ENCODE assay signal across 12 cellular contexts in the genomic region with DNA sequence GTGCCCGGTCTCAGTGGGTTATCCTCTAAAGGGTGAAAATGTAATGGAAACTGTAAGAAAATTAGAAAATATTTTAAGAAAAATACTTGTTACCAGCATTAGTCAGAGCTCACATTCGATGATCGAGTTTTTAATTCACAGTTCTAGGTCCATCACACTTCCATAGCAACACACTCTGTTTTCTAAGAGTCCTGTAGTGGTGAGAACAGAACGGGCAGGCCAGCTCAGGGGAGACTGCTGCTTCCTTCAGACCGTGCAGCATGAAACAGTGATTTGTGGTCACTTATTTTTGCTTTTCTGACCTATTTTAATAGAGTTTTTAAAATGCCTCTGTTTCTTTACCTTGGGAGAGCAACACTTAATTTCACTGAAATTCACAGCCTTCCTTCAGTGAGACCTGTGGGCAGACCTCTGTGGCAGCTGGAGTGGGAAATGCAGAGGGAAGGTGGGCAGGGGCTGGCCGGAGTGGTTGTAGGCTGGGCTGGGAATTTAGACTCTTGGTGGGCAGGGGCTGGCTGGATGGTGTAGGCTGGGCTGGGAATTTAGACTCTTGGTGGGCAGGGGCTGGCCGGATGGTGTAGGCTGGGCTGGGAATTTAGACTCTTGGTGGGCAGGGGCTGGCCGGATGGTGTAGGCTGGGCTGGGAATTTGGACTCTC. TPM values are rescaled to one million over a fixed set of nuclear protein-coding genes. Genes with fewer than 3 reads are reported as not detected.
A peak's percentile ranks its signal among the peaks of the same experiment; 100 is the strongest.
DNase-seq lines count a peak whose midpoint lies in the region; FAIRE-seq and TF ChIP-seq lines count a peak whose summit lies in the region.
"Had no signal": no experiment of that assay in that cellular context is flagged by ENCODE, and none has a peak within 500 bp of the region (broad histone marks: within the 10 kb centered on the region; RNA-seq: fewer than 3 reads in every experiment).

No MANE protein-coding gene starts in this region.

- H4K20me1 ChIP-seq in H9 (ENCODE audit: control insufficient read depth, insufficient read depth, insufficient read length) (no peaks in the 10 kb centered on the region), Karpas-422 (ENCODE audit: insufficient read depth, low read depth, low read length) (peaks cover 10% of the 10 kb centered on the region)

- no peak overlapping the region for H2BK120ac ChIP-seq in H9 (ENCODE audit: low read depth, low read length, poor library complexity, severe bottlenecking)

- no peak overlapping the region for H3K4ac ChIP-seq in H9 (ENCODE audit: low read depth, low read length)

- H3T11ph ChIP-seq in H9 (ENCODE audit: low read length): no peak overlapping the region

- POLR2A ChIA-PET in A673 (lab: Charles Lee; ENCODE audit: low non-redundant PET): no interaction called here

- DNase-seq in H9 (no peak), glutamatergic neuron (no peak), GM12891 (ENCODE audit: insufficient read length, low spot score) (no peak), A673 (ENCODE audit: low spot score) (no peak), Karpas-422 (no peak), adrenal gland (no peak)
- no peak for DNase-seq in activated naive CD8-positive, alpha-beta T cell treated with anti-CD3 and anti-CD28 coated beads for 36 hours
- DNase-seq: erythroblast; NCI-H510A; stimulated activated CD4-positive, alpha-beta T cell treated with anti-CD3 and anti-CD28 coated beads, Interleukin-4, amount 100 ng/mL, for 1 hour had no signal

- BruUV-seq in A673 (replicated peaks; lab: Mats Ljungman, UMichigan): no TSS peak

- H3K4me2 ChIP-seq in H9 (ENCODE audit: insufficient read depth, insufficient read length, low read length): no peak overlapping the region
- no peak overlapping the region for H3K4me2 ChIP-seq in Karpas-422 (ENCODE audit: low read depth, low read length, poor library complexity, severe bottlenecking)

- WGBS in H9 (ENCODE audit: extremely low coverage, insufficient read length, low lambda C conversion rate): no CpG with 5 or more reads among the region's 8 CpGs
- WGBS in adrenal gland, 4 donors: 80 to 83% (median 82%) methylated on average over 8 of the region's 8 CpGs

- H2BK5ac ChIP-seq in H9 (ENCODE audit: insufficient read length, low read length): no peak overlapping the region

- H3K36me3 ChIP-seq in A673 (ENCODE audit: insufficient read depth, low read length, poor library complexity, severe bottlenecking): peaks cover 6% of the 10 kb centered on the region
- H3K36me3 ChIP-seq in Karpas-422 (ENCODE audit: insufficient read depth, low read length): no peaks in the 10 kb centered on the region
- peaks cover 0 to 7% of the 10 kb centered on the region in 2 donors for H3K36me3 ChIP-seq in adrenal gland (replicated peaks in 1 of 2)

- H3K36me3 Mint-ChIP-seq in H9 (ENCODE audit: insufficient read depth in 1 of 3, low read depth in 3 of 3): peaks cover 16 to 44% (median 31%) of the 10 kb centered on the region in 3 experiments
- peaks cover 20% of the 10 kb centered on the region for H3K36me3 Mint-ChIP-seq in activated naive CD8-positive, alpha-beta T cell treated with anti-CD3 and anti-CD28 coated beads for 36 hours
- no peaks in the 10 kb centered on the region for H3K36me3 Mint-ChIP-seq in glutamatergic neuron (ENCODE audit: unreplicated experiment)

- TF ChIP-seq CTCF in H9 (conservative IDR thresholded peaks at IDR 0.05) (no peak), glutamatergic neuron (IDR thresholded peaks at IDR 0.05; ENCODE audit: partially characterized antibody, unreplicated experiment) (no peak), A673 (conservative IDR thresholded peaks at IDR 0.05; ENCODE audit: low read depth, low read length) (no peak), adrenal gland (IDR thresholded peaks at IDR 0.05) (no peak)

- H3K27me3 ChIP-seq in H9 (ENCODE audit: insufficient read depth, low read length): no peaks in the 10 kb centered on the region
- H3K27me3 ChIP-seq in A673 (replicated peaks; ENCODE audit: insufficient read depth, low read depth, low read length, poor library complexity): no peaks in the 10 kb centered on the region
- H3K27me3 ChIP-seq in Karpas-422 (ENCODE audit: low read length): no peaks in the 10 kb centered on the region
- H3K27me3 ChIP-seq in adrenal gland: no peaks in the 10 kb centered on the region

- intact Hi-C loops in A673 (cut with micrococcal nuclease; ENCODE audit: unreplicated experiment) (no loop called here), adrenal gland (cut with DNase I) (loop anchor here in 1 of 2 donors (5.0 kb wide), 1 partner anchor 34 kb away; no protein-coding TSS in a partner anchor)

- no peak overlapping the region for H2AK5ac ChIP-seq in H9 (ENCODE audit: insufficient read length, low read length)

- H3K27ac ChIP-seq in H9 (ENCODE audit: insufficient read length, low read depth, low read length) (no peak overlapping the region), skin epidermis (peak overlapping the region in 16 of 21 experiments; percentile 46 to 92 (median 82)), A673 (ENCODE audit: low read depth, low read length, poor library complexity, severe bottlenecking) (no peak overlapping the region), Karpas-422 (ENCODE audit: low read length) (no peak overlapping the region), adrenal gland (peak overlapping the region in 2 of 5 donors; percentile 32 to 36)

- H3K27ac Mint-ChIP-seq in H9 (peak overlapping the region in 2 of 3 experiments; percentile 45 to 63; a peak in 1 of 7 replicates), glutamatergic neuron (ENCODE audit: unreplicated experiment) (peak overlapping the region; percentile 86)
- peak overlapping the region; percentile 98 for H3K27ac Mint-ChIP-seq in activated naive CD8-positive, alpha-beta T cell treated with anti-CD3 and anti-CD28 coated beads for 36 hours

- H3K9me3 Mint-ChIP-seq in H9: no peaks in the 10 kb centered on the region
- H3K9me3 Mint-ChIP-seq in activated naive CD8-positive, alpha-beta T cell treated with anti-CD3 and anti-CD28 coated beads for 36 hours: no peaks in the 10 kb centered on the region
- peaks cover 17% of the 10 kb centered on the region for H3K9me3 Mint-ChIP-seq in glutamatergic neuron (ENCODE audit: unreplicated experiment)
- H3K9me3 Mint-ChIP-seq: CD8-positive, alpha-beta memory T cell had no signal

- H3K4me1 ChIP-seq in H9 (ENCODE audit: insufficient read depth, low read length) (peaks cover 12% of the 10 kb centered on the region), A673 (ENCODE audit: insufficient read depth, low read length, poor library complexity, severe bottlenecking) (peaks cover 35% of the 10 kb centered on the region), Karpas-422 (ENCODE audit: low read length) (peaks cover 37% of the 10 kb centered on the region), adrenal gland (replicated peaks in 1 of 2) (peaks cover 17 to 48% of the 10 kb centered on the region in 2 donors)

- H3K56ac ChIP-seq in H9 (ENCODE audit: insufficient read length, low read depth, low read length): no peak overlapping the region

- no peak for TF ChIP-seq POLR2A in GM12891 (IDR thresholded peaks at IDR 0.05; ENCODE audit: low read depth, low read length)
- no peak for TF ChIP-seq POLR2A in adrenal gland (IDR thresholded peaks at IDR 0.05)

- H4K8ac ChIP-seq in H9 (replicated peaks; ENCODE audit: insufficient read length, low read depth, low read length): no peak overlapping the region

- no peaks in the 10 kb centered on the region for H3K9me2 ChIP-seq in Karpas-422 (replicated peaks; ENCODE audit: insufficient read depth, low read length)

- H3K79me2 ChIP-seq in H9 (ENCODE audit: insufficient read depth, low read length) (peaks cover 56% of the 10 kb centered on the region; the same call in 1 of the 2 replicates), Karpas-422 (ENCODE audit: low read length) (peaks cover 80% of the 10 kb centered on the region)

- no peak overlapping the region for H3K14ac ChIP-seq in H9 (ENCODE audit: insufficient read depth, low read length)

- peaks cover 10% of the 10 kb centered on the region for H3K79me1 ChIP-seq in H9 (ENCODE audit: insufficient read depth, low read depth, low read length, poor library complexity, severe bottlenecking)

- H2AFZ ChIP-seq in H9 (ENCODE audit: low read length) (no peak overlapping the region), Karpas-422 (ENCODE audit: low read length) (no peak overlapping the region)

- H2BK20ac ChIP-seq in H9 (ENCODE audit: low read depth, low read length, poor library complexity, severe bottlenecking): no peak overlapping the region

- H3K18ac ChIP-seq in H9 (ENCODE audit: insufficient read length, low read depth, low read length): no peak overlapping the region

- H3K23me2 ChIP-seq in H9 (ENCODE audit: insufficient read length, low read depth, low read length, poor library complexity, severe bottlenecking): peaks cover 3% of the 10 kb centered on the region

- CTCF ChIA-PET in A673 (lab: Charles Lee): interaction anchor here (0.7 kb wide), 1 partner anchor 19 kb away, joined by 5 read pairs; no protein-coding TSS in a partner anchor

- H4K5ac ChIP-seq in H9 (ENCODE audit: insufficient read length, low read depth, low read length): no peak overlapping the region

- H3K9me3 ChIP-seq in H9 (ENCODE audit: control insufficient read depth, low read depth, low read length) (no peaks in the 10 kb centered on the region), A673 (ENCODE audit: low read depth, low read length, poor library complexity, severe bottlenecking) (no peaks in the 10 kb centered on the region), Karpas-422 (ENCODE audit: low read length) (no peaks in the 10 kb centered on the region), adrenal gland (replicated peaks in 1 of 3) (no peaks in the 10 kb centered on the region)

- no peak overlapping the region for H3K4me3 ChIP-seq in skin epidermis
- H3K4me3 ChIP-seq in A673 (ENCODE audit: low read depth, low read length, poor library complexity, severe bottlenecking): no peak overlapping the region
- H3K4me3 ChIP-seq in Karpas-422 (ENCODE audit: low read length): no peak overlapping the region
- no peak overlapping the region for H3K4me3 ChIP-seq in adrenal gland

- H3K4me1 Mint-ChIP-seq in H9: peaks cover 40% of the 10 kb centered on the region in 2 experiments
- H3K4me1 Mint-ChIP-seq in activated naive CD8-positive, alpha-beta T cell treated with anti-CD3 and anti-CD28 coated beads for 36 hours: peaks cover 56% of the 10 kb centered on the region
- peaks cover 83% of the 10 kb centered on the region for H3K4me1 Mint-ChIP-seq in glutamatergic neuron (ENCODE audit: low read depth, unreplicated experiment)

- FAIRE-seq in GM12891 (lab: Jason Lieb, UNC): no peak

- H3K4me3 Mint-ChIP-seq in H9 (no peak overlapping the region), glutamatergic neuron (ENCODE audit: unreplicated experiment) (peak overlapping the region; percentile 52)
- no peak overlapping the region for H3K4me3 Mint-ChIP-seq in activated naive CD8-positive, alpha-beta T cell treated with anti-CD3 and anti-CD28 coated beads for 36 hours

- H3K23ac ChIP-seq in H9 (ENCODE audit: insufficient read length, low read depth, low read length): no peak overlapping the region

- no peak overlapping the region for H2BK15ac ChIP-seq in H9 (ENCODE audit: low read depth, low read length)

- no peak overlapping the region for H4K91ac ChIP-seq in H9 (ENCODE audit: insufficient read length, low read depth, low read length)

- H3K27me3 Mint-ChIP-seq in H9 (ENCODE audit: low read depth) (no peaks in the 10 kb centered on the region), glutamatergic neuron (ENCODE audit: unreplicated experiment) (peaks cover 13% of the 10 kb centered on the region)
- H3K27me3 Mint-ChIP-seq in activated naive CD8-positive, alpha-beta T cell treated with anti-CD3 and anti-CD28 coated beads for 36 hours: no peaks in the 10 kb centered on the region
- H3K27me3 Mint-ChIP-seq: CD8-positive, alpha-beta memory T cell had no signal

- H2BK12ac ChIP-seq in H9 (ENCODE audit: insufficient read length, low read depth, low read length): no peak overlapping the region

- H3K9ac ChIP-seq in H9 (ENCODE audit: extremely low read depth, insufficient read length, low read length) (no peak overlapping the region), Karpas-422 (ENCODE audit: low read length) (no peak overlapping the region)

RNA-seq across cellular contexts. Expression of a gene that starts 1.5 kb away (rescaled TPM):
- total RNA-seq in H9 (2021) (105 and 118 TPM in 2 replicates), glutamatergic neuron (ENCODE audit: unreplicated experiment) (879 TPM), A673 (2021) (189 and 203 TPM in 2 replicates), adrenal gland (100 to 1,000 TPM in 4 of 8 donors, 10 to 100 TPM in 4; 79.1 to 122 (median 99.9) TPM)
- total RNA-seq in activated naive CD8-positive, alpha-beta T cell treated with anti-CD3 and anti-CD28 coated beads for 36 hours: 10 to 100 TPM; 50.1 to 53.4 TPM
- 60.4 TPM for polyA plus RNA-seq in GM12891 (2012; ENCODE audit: low read depth, missing spikeins)
- total RNA-seq in Karpas-422 (2014; rRNA removed; shearing (Covaris generic); ENCODE audit: low replicate concordance): 39.6 and 62.1 TPM in 2 replicates
- polyA plus RNA-seq in adrenal gland: 100 to 1,000 TPM in 2 of 3 donors, 10 to 100 TPM in 1; 28.7 to 114 (median 105) TPM

RNA-seq across cellular contexts. Expression of a gene that starts 42.6 kb away (rescaled TPM):
- total RNA-seq in H9 (2021) (70.2 and 75.1 TPM in 2 replicates), glutamatergic neuron (ENCODE audit: unreplicated experiment) (70.2 TPM), A673 (2021) (49.7 and 51.9 TPM in 2 replicates), adrenal gland (100 to 1,000 TPM in 1 of 8 donors, 10 to 100 TPM in 7; 44.7 to 190 (median 69.1) TPM)
- total RNA-seq in activated naive CD8-positive, alpha-beta T cell treated with anti-CD3 and anti-CD28 coated beads for 36 hours: 10 to 100 TPM; 35.2 to 39.6 TPM
- polyA plus RNA-seq in GM12891 (2012; ENCODE audit: low read depth, missing spikeins): 27.1 TPM
- 16.2 and 33.3 TPM in 2 replicates for total RNA-seq in Karpas-422 (2014; rRNA removed; shearing (Covaris generic); ENCODE audit: low replicate concordance)
- 100 to 1,000 TPM in 2 of 3 donors, 10 to 100 TPM in 1; 38.3 to 166 (median 164) TPM for polyA plus RNA-seq in adrenal gland

Comparison
In these comparisons a context has a peak if more than half of its experiments do, and no peak if none do; other contexts are left out.
1. H3K27ac ChIP-seq: peak in skin epidermis (16 of 21); none in H9 (single experiment), A673 (single experiment) and Karpas-422 (single experiment).
2. Peak in every context shown above with its lines, with median percentiles within 50 percentile points of each other: H3K27ac Mint-ChIP-seq.